Comparison of ENCODE assay signal across 8 cellular contexts in the genomic region with DNA sequence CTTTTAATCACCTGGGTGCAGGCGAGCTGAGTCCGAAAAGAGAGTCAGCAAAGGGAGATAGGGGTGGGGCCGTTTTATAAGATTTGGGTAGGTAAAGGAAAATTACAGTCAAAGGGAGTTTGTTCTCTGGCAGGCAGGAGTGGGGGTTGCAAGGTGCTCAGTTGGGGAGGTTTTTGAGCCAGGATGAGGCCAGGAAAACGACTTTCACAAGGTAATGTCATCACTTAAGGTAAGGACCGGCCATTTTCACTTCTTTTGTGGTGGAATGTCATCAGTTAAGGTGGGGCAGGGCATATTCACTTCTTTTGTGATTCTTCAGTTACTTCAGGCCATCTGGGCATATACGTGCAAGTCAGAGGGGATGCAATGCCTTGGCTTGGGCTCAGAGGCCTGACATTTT. TPM values are rescaled to one million over a fixed set of nuclear protein-coding genes. Genes with fewer than 3 reads are reported as not detected.
"Had no signal": no experiment of that assay in that cellular context is flagged by ENCODE, and none has a peak within 500 bp of the region (broad histone marks: within the 10 kb centered on the region; RNA-seq: fewer than 3 reads in every experiment).

No MANE protein-coding gene starts in this region.

RNA-seq across cellular contexts. Expression of a gene that starts 23.5 kb away (rescaled TPM):
- total RNA-seq: fibroblast of lung, frontal cortex, kidney epithelial cell, renal cortical epithelial cell had no signal
- polyA plus RNA-seq: fibroblast of lung had no signal

RNA-seq across cellular contexts. Expression of a gene that starts 33.8 kb away (rescaled TPM):
- total RNA-seq: body of pancreas, fibroblast of lung, frontal cortex, kidney epithelial cell, liver, mesothelial cell of epicardium, renal cortical epithelial cell had no signal
- polyA plus RNA-seq: fibroblast of lung had no signal

RNA-seq across cellular contexts. Expression of a gene that starts 38.4 kb away (rescaled TPM):
- total RNA-seq: T-helper 1 cell treated with Interleukin-12 subunit alpha and Interleukin-12 subunit beta and Interleukin-4 antibody, amounts not matched to agents 30 ng/mL and 1 ng/mL, for 36 hours had no signal
